In genomic region chr10:132961864-132962622, GRCh38 we compare ENCODE assay signal across 8 cellular contexts. TPM values are rescaled to one million over a fixed set of nuclear protein-coding genes. Genes with fewer than 3 reads are reported as not detected.
DNase-seq lines count a peak whose midpoint lies in the region; ATAC-seq, FAIRE-seq and TF ChIP-seq lines count a peak whose summit lies in the region.

No MANE protein-coding gene starts in this region.

- peak; percentile 71 for ATAC-seq in HG03175 (IDR thresholded peaks at IDR 0.05; ENCODE audit: unreplicated experiment)

- H3K4me1 ChIP-seq in spleen: peaks cover 0 to 34% (median 13%) of the 10 kb centered on the region in 6 donors

- H3K9me3 ChIP-seq in WERI-Rb-1 (ENCODE audit: severe bottlenecking) (no peaks in the 10 kb centered on the region), spleen (no peaks in the 10 kb centered on the region)

- H3K36me3 ChIP-seq in WERI-Rb-1 (no peaks in the 10 kb centered on the region), bronchial epithelial cell (ENCODE audit: control insufficient read depth, insufficient read depth, low read length) (no peaks in the 10 kb centered on the region), spleen (no peaks in the 10 kb centered on the region)

- intact Hi-C loops in spleen (cut with DNase I; ENCODE audit: low total_unique reads): no loop called here

- no peak for FAIRE-seq in bronchial epithelial cell (lab: Jason Lieb, UNC)

- TF ChIP-seq POLR2A in spleen (IDR thresholded peaks at IDR 0.05): no peak

- peak overlapping the region; percentile 42 for H3K27ac ChIP-seq in WERI-Rb-1
- H3K27ac ChIP-seq in spleen: peak overlapping the region in 5 of 8 donors; percentile 7 to 63 (median 47)

- no peaks in the 10 kb centered on the region for H3K27me3 ChIP-seq in WERI-Rb-1 (ENCODE audit: insufficient read depth, low read depth, severe bottlenecking)
- no peaks in the 10 kb centered on the region for H3K27me3 ChIP-seq in bronchial epithelial cell (ENCODE audit: control insufficient read depth, insufficient read depth, low read length)
- peaks cover 0 to 62% (median 0%) of the 10 kb centered on the region in 7 donors for H3K27me3 ChIP-seq in spleen (replicated peaks in 1 of 7)

- WGBS in spleen, 5 donors: 5 to 29% (median 8%) methylated on average over 30 to 37 of the region's 37 CpGs

- DNase-seq in NCI-H2196 (lab: John Stamatoyannopoulos, UW; ENCODE audit: unreplicated experiment): peak; percentile 38
- no peak for DNase-seq in NCI-H2196 treated with DMSO at 0.1 percent for 48 hours (lab: John Stamatoyannopoulos, UW; ENCODE audit: unreplicated experiment)
- peak; percentile 85 for DNase-seq in WERI-Rb-1
- peak; percentile 53 for DNase-seq in bronchial epithelial cell (ENCODE audit: low read depth)
- DNase-seq in islet precursor cell: peak; percentile 90
- DNase-seq in spleen: peak; percentile 86
- DNase-seq in SHP77 (lab: John Stamatoyannopoulos, UW): no peak

- no peak for TF ChIP-seq CTCF in WERI-Rb-1 (IDR thresholded peaks at IDR 0.05; ENCODE audit: low read depth, low read length)
- TF ChIP-seq CTCF in bronchial epithelial cell (IDR thresholded peaks at IDR 0.05; ENCODE audit: insufficient read depth, low read length, severe bottlenecking): no peak
- no peak for TF ChIP-seq CTCF in spleen (IDR thresholded peaks at IDR 0.05 in 8 of 11, conservative IDR thresholded peaks at IDR 0.05 in 3 of 11)

- H3K4me3 ChIP-seq in WERI-Rb-1 (ENCODE audit: low read depth, low read length) (peak overlapping the region; percentile 46), bronchial epithelial cell (ENCODE audit: low read depth, low read length) (peak overlapping the region; percentile 38), spleen (peak overlapping the region; percentile 48 to 77 (median 58))

RNA-seq across cellular contexts. Expression of gene CFAP46, which starts 19.7 kb away (rescaled TPM):
- total RNA-seq in bronchial epithelial cell (0.26 and 0.38 TPM in 2 replicates), spleen (1 to 10 TPM in 1 of 7 donors, under 1 TPM in 5, not detected in 1; 0.09 to 1.1 (median 0.45) TPM)
- polyA plus RNA-seq in spleen: under 1 TPM in 2 of 3 donors, not detected in 1; 0.03 to 0.08 TPM

Comparison
In these comparisons a context has a peak if more than half of its experiments do, and no peak if none do; other contexts are left out.
1. DNase-seq: peak in NCI-H2196 (single experiment), WERI-Rb-1 (single experiment), bronchial epithelial cell (single experiment), islet precursor cell (single experiment) and spleen (single experiment); none in NCI-H2196 treated with DMSO at 0.1 percent for 48 hours (single experiment) and SHP77 (0 of 2).
2. Peak in every context shown above with its lines, with median percentiles within 50 percentile points of each other: H3K4me3 ChIP-seq.